Comparison of ENCODE assay signal across 10 cellular contexts in the genomic region with DNA sequence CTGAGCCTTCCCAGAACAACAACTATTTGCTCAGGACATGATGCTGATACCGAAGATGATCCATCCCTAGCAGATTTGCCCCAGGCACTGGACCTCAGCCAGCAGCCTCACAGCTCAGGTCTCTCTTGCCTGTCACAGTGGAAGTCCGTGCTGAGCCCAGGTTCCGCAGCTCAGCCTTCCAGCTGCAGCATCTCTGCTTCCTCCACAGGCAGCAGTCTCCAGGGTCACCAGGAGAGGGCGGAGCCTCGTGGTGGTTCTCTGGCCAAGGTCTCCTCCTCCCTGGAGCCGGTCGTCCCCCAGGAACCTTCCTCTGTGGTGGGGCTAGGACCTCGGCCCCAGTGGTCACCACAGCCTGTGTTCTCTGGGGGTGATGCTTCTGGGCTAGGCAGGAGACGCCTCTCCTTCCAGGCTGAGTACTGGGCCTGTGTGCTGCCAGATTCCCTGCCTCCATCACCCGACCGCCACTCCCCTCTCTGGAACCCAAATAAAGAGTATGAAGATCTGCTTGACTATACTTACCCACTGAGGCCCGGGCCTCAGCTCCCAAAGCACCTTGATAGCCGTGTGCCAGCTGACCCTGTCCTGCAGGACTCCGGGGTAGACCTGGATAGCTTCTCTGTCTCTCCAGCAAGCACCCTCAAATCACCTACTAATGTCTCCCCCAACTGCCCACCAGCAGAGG. TPM values are rescaled to one million over a fixed set of nuclear protein-coding genes. Genes with fewer than 3 reads are reported as not detected.
DNase-seq lines count a peak whose midpoint lies in the region; ATAC-seq and TF ChIP-seq lines count a peak whose summit lies in the region.
"Had no signal": no experiment of that assay in that cellular context is flagged by ENCODE, and none has a peak within 500 bp of the region (broad histone marks: within the 10 kb centered on the region; RNA-seq: fewer than 3 reads in every experiment).

No MANE protein-coding gene starts in this region.

- H3K27ac ChIP-seq in RWPE1 (peak overlapping the region; percentile 93), psoas muscle (peak overlapping the region; percentile 94)

- H3K4me1 ChIP-seq in psoas muscle: peaks cover 87% of the 10 kb centered on the region

- no peak overlapping the region for H3K27ac Mint-ChIP-seq in endothelial cell (ENCODE audit: unreplicated experiment)

- no peaks in the 10 kb centered on the region for H3K9me3 ChIP-seq in psoas muscle

- no peaks in the 10 kb centered on the region for H3K9me3 Mint-ChIP-seq in endothelial cell (ENCODE audit: unreplicated experiment)

- peaks cover 56% of the 10 kb centered on the region for H3K36me3 Mint-ChIP-seq in endothelial cell (ENCODE audit: low read depth, unreplicated experiment)

- H3K27me3 ChIP-seq in psoas muscle (ENCODE audit: insufficient read depth in 3 of 3, low read length in 2 of 3): no peaks in the 10 kb centered on the region

- WGBS in psoas muscle, 3 donors: 68 to 75% (median 72%) methylated on average over 14 of the region's 14 CpGs

- CTCF ChIA-PET in RWPE1 (lab: Yijun Ruan, JAX): interaction anchor here (0.6 to 1.8 kb wide), 2 partner anchors 97 to 162 kb away, joined by 5 read pairs; no protein-coding TSS in a partner anchor

- peak; percentile 39 for DNase-seq in DMS53 (lab: John Stamatoyannopoulos, UW)
- DNase-seq in DMS53 treated with DMSO at 0.1 percent for 48 hours (lab: John Stamatoyannopoulos, UW; ENCODE audit: unreplicated experiment): no peak
- no peak for DNase-seq in RWPE1 (ENCODE audit: low spot score)
- DNase-seq in endothelial cell (ENCODE audit: low spot score): peak; percentile 28
- no peak for DNase-seq in psoas muscle
- no peak for DNase-seq in MV-4-11 (lab: John Stamatoyannopoulos, UW)
- DNase-seq: activated gamma-delta T cell treated with Interleukin-2 at 50 U/mL for 16 hours, SHP77 had no signal

- POLR2A ChIA-PET in RWPE1 (lab: Yijun Ruan, JAX; ENCODE audit: low non-redundant PET): no interaction called here

- no peak for TF ChIP-seq CTCF in RWPE1 (conservative IDR thresholded peaks at IDR 0.05; ENCODE audit: low read depth)
- TF ChIP-seq CTCF in endothelial cell (IDR thresholded peaks at IDR 0.05; ENCODE audit: unreplicated experiment): peak; percentile 25
- peak; percentile 27 for TF ChIP-seq CTCF in psoas muscle (IDR thresholded peaks at IDR 0.05)

- peaks cover 16% of the 10 kb centered on the region for H3K27me3 Mint-ChIP-seq in endothelial cell (ENCODE audit: unreplicated experiment)

- H3K4me1 Mint-ChIP-seq in endothelial cell (ENCODE audit: unreplicated experiment): peaks cover 75% of the 10 kb centered on the region

- H3K4me3 ChIP-seq in psoas muscle: no peak overlapping the region

- peak in 1 of 4 donors; percentile 8 for ATAC-seq in psoas muscle
- ATAC-seq in GM18519 (IDR thresholded peaks at IDR 0.05; ENCODE audit: low FRiP score, unreplicated experiment): no peak
- ATAC-seq in HG02938 (IDR thresholded peaks at IDR 0.05; ENCODE audit: unreplicated experiment): no peak

- H3K4me3 Mint-ChIP-seq in endothelial cell (ENCODE audit: unreplicated experiment): no peak overlapping the region

- peaks cover 5 to 67% of the 10 kb centered on the region in 2 donors for H3K36me3 ChIP-seq in psoas muscle (ENCODE audit: insufficient read depth in 1 of 2, low read depth in 1 of 2)

- intact Hi-C loops in psoas muscle (cut with DNase I): loop anchor here (5.0 kb wide), 1 partner anchor 56 kb away; no protein-coding TSS in a partner anchor

RNA-seq across cellular contexts. Expression of a gene that starts 15.4 kb away (rescaled TPM):
- total RNA-seq in endothelial cell (ENCODE audit: unreplicated experiment) (63.3 TPM), psoas muscle (10 to 100 TPM; 28.2 to 63.3 (median 38.9) TPM)
- polyA plus RNA-seq in psoas muscle: 10 to 100 TPM in 2 of 3 donors, 1 to 10 TPM in 1; 7.3 to 17.5 (median 17.3) TPM

RNA-seq across cellular contexts. Expression of a gene that starts 58.3 kb away (rescaled TPM):
- 160 TPM for total RNA-seq in endothelial cell (ENCODE audit: unreplicated experiment)
- 10 to 100 TPM; 52.0 to 94.2 (median 85.8) TPM for total RNA-seq in psoas muscle
- 100 to 1,000 TPM in 2 of 3 donors, 10 to 100 TPM in 1; 83.4 to 229 (median 137) TPM for polyA plus RNA-seq in psoas muscle

Comparison
In these comparisons a context has a peak if more than half of its experiments do, and no peak if none do; other contexts are left out.
1. DNase-seq: peak in DMS53 (single experiment) and endothelial cell (single experiment); none in DMS53 treated with DMSO at 0.1 percent for 48 hours (single experiment), RWPE1 (single experiment), psoas muscle (0 of 2) and MV-4-11 (single experiment).